ENCODE assay signal across 9 cellular contexts in genomic region chr3:75668791-75669740, GRCh38. TPM values are rescaled to one million over a fixed set of nuclear protein-coding genes. Genes with fewer than 3 reads are reported as not detected.
DNase-seq lines count a peak whose midpoint lies in the region; ATAC-seq and TF ChIP-seq lines count a peak whose summit lies in the region.
"Not testable (repeated sequence)": the region's sequence is repeated elsewhere in the genome, so short reads cannot be mapped to it uniquely, and the experiment has no call there.
"Had no signal": no experiment of that assay in that cellular context is flagged by ENCODE, and none has a peak within 500 bp of the region (broad histone marks: within the 10 kb centered on the region; RNA-seq: fewer than 3 reads in every experiment).

No MANE protein-coding gene starts in this region.

- TF ChIP-seq CTCF in AG09309 (IDR thresholded peaks at IDR 0.05; ENCODE audit: control insufficient read depth, insufficient read depth, low read depth, low read length, missing control alignments); Peyer's patch (IDR thresholded peaks at IDR 0.05): not testable (repeated sequence)
- TF ChIP-seq CTCF in chondrocyte (IDR thresholded peaks at IDR 0.05) (peak; percentile 31), neural crest cell (conservative IDR thresholded peaks at IDR 0.05) (peak; percentile 18)

- H3K9me3 Mint-ChIP-seq in chondrocyte (ENCODE audit: low read depth), result peaks cover 25% of the 10 kb centered on the region
- H3K9me3 Mint-ChIP-seq in neural crest cell, result not testable (repeated sequence)

- TF ChIP-seq POLR2A in Peyer's patch (IDR thresholded peaks at IDR 0.05), result not testable (repeated sequence)

- H3K27me3 Mint-ChIP-seq in chondrocyte (ENCODE audit: low read depth), result peaks cover 35% of the 10 kb centered on the region
- peaks cover 98% of the 10 kb centered on the region for H3K27me3 Mint-ChIP-seq in neural crest cell (ENCODE audit: low read depth)

- not testable (repeated sequence) for DNase-seq in AG09309 (ENCODE audit: low read depth)
- DNase-seq in Peyer's patch, result peak; percentile 57 to 87 (median 68)
- peak; percentile 22 for DNase-seq in activated T-cell treated with anti-CD3 and anti-CD28 coated beads for 24 hours (ENCODE audit: low read depth)
- peak; percentile 100 for DNase-seq in chondrocyte (ENCODE audit: low spot score)
- DNase-seq in right cardiac atrium, result peak; percentile 78 to 93 (median 92)
- peak; percentile 61 for DNase-seq in neural crest cell (ENCODE audit: low read depth, low spot score)
- DNase-seq in stimulated activated CD4-positive, alpha-beta T cell treated with anti-CD3 and anti-CD28 coated beads, TNF-alpha, amount 100 ng/mL, for 4 hours (ENCODE audit: low read depth in 3 of 3), result peak in 2 of 3 experiments; percentile 27 to 28

- H3K9me3 ChIP-seq in Peyer's patch; right cardiac atrium (ENCODE audit: control insufficient read depth, low read length): not testable (repeated sequence)

- ATAC-seq in GM21825 (IDR thresholded peaks at IDR 0.05; ENCODE audit: unreplicated experiment), result peak; percentile 53
- ATAC-seq in right cardiac atrium, result peak; percentile 80 to 88

- H3K36me3 Mint-ChIP-seq in chondrocyte (ENCODE audit: low read depth), result not testable (repeated sequence)
- peaks cover 15% of the 10 kb centered on the region for H3K36me3 Mint-ChIP-seq in neural crest cell (ENCODE audit: low read depth)

- H3K4me1 ChIP-seq in Peyer's patch, result peaks cover 0 to 30% (median 0%) of the 10 kb centered on the region in 4 donors
- H3K4me1 ChIP-seq in right cardiac atrium (ENCODE audit: control insufficient read depth, insufficient read depth, low read length), result not testable (repeated sequence)

- H3K4me3 ChIP-seq in AG09309 (ENCODE audit: control insufficient read depth, low read depth, low read length), result peak overlapping the region; percentile 44
- H3K4me3 ChIP-seq in Peyer's patch, result peak overlapping the region in 3 of 4 donors; percentile 0 to 51 (median 51)
- H3K4me3 ChIP-seq in right cardiac atrium (ENCODE audit: low read length), result not testable (repeated sequence)

- not testable (repeated sequence) for H3K27me3 ChIP-seq in Peyer's patch; right cardiac atrium (ENCODE audit: control insufficient read depth, insufficient read depth)

- intact Hi-C loops in right cardiac atrium (cut with DNase I), result not testable (repeated sequence)

- H3K4me3 Mint-ChIP-seq in chondrocyte (ENCODE audit: unreplicated experiment), result peak overlapping the region; percentile 24
- H3K4me3 Mint-ChIP-seq in neural crest cell, result not testable (repeated sequence)

- not testable (repeated sequence) for H3K27ac Mint-ChIP-seq in chondrocyte (ENCODE audit: unreplicated experiment); neural crest cell (ENCODE audit: unreplicated experiment)

- H3K27ac ChIP-seq in Peyer's patch; right cardiac atrium (ENCODE audit: low read length): not testable (repeated sequence)

- not testable (repeated sequence) for H3K36me3 ChIP-seq in Peyer's patch

- WGBS in right cardiac atrium, result 49% methylated on average over 84 of the region's 84 CpGs

- H3K4me1 Mint-ChIP-seq in chondrocyte (ENCODE audit: low read depth), result peaks cover 30% of the 10 kb centered on the region
- peaks cover 28% of the 10 kb centered on the region for H3K4me1 Mint-ChIP-seq in neural crest cell

RNA-seq across cellular contexts. Expression of gene FRG2C, which starts 4.9 kb away (rescaled TPM):
- total RNA-seq in Peyer's patch (not detected), chondrocyte (not detected in 3 replicates), right cardiac atrium (not detected), neural crest cell (not detected in 2 replicates)
- polyA plus RNA-seq in right cardiac atrium, result not detected
- total RNA-seq: A673 had no signal
